32 cellular contexts compared by ENCODE assay signal in genomic region chr6:144777249-144777648, GRCh38.
DNase-seq lines count a peak whose midpoint lies in the region; ATAC-seq and TF ChIP-seq lines count a peak whose summit lies in the region.
"Had no signal": no experiment of that assay in that cellular context is flagged by ENCODE, and none has a peak within 500 bp of the region (broad histone marks: within the 10 kb centered on the region; RNA-seq: fewer than 3 reads in every experiment).

No MANE protein-coding gene starts in this region.

- DNase-seq in central memory CD8-positive, alpha-beta T cell (ENCODE audit: low spot score in 2 of 2), result no peak
- DNase-seq in coronary artery (ENCODE audit: low spot score) (no peak), HT-29 (ENCODE audit: low spot score) (no peak), DMS79 (lab: John Stamatoyannopoulos, UW) (no peak)
- no peak for DNase-seq in activated CD4-positive, alpha-beta T cell treated with anti-CD3 and anti-CD28 coated beads, Interleukin-2, amount 50 U/mL, for 4 hours
- DNase-seq: activated CD4-positive, alpha-beta memory T cell treated with anti-CD3 and anti-CD28 coated beads, Interleukin-2, amount 10 ng/mL, durations not matched to agents 7 days and 5 days; activated CD8-positive, alpha-beta memory T cell treated with anti-CD3 and anti-CD28 coated beads, Interleukin-2, amount 50 U/mL, for 48 hours; activated naive CD8-positive, alpha-beta T cell treated with anti-CD3 and anti-CD28 coated beads, Interleukin-2, amount 10 ng/mL, durations not matched to agents 7 days and 5 days; caudate nucleus; CD8-positive, alpha-beta memory T cell; dermis blood vessel endothelial cell; esophagus squamous epithelium; left cardiac atrium; mucosa of descending colon; NCI-H1436; NCI-H2107; NCI-H446 treated with DMSO at 0.1 percent for 48 hours; NCI-H82; OCI-M1; right cardiac atrium; stimulated activated CD4-positive, alpha-beta T cell treated with anti-CD3 and anti-CD28 coated beads, Interleukin-12 subunit alpha, Interleukin-12 subunit beta, amount 100 ng/mL, for 4 hours; stimulated activated CD4-positive, alpha-beta T cell treated with anti-CD3 and anti-CD28 coated beads, Interleukin-4, amount 100 ng/mL, for 1 hour; substantia nigra; T-helper 1 cell; upper lobe of right lung had no signal

- peaks cover 56% of the 10 kb centered on the region for H3K36me3 Mint-ChIP-seq in central memory CD8-positive, alpha-beta T cell (ENCODE audit: insufficient read depth)

- ATAC-seq in GM18508 (IDR thresholded peaks at IDR 0.05; ENCODE audit: insufficient read depth, unreplicated experiment) (peak; percentile 64), GM19395 (IDR thresholded peaks at IDR 0.05; ENCODE audit: unreplicated experiment) (peak; percentile 62), HG02981 (IDR thresholded peaks at IDR 0.05; ENCODE audit: unreplicated experiment) (peak; percentile 54)
- ATAC-seq in central memory CD8-positive, alpha-beta T cell (replicated peaks; ENCODE audit: extremely low read depth, poor library complexity, severe bottlenecking), result no peak
- ATAC-seq: left cardiac atrium, mucosa of descending colon, right cardiac atrium, upper lobe of right lung had no signal

- H3K4me3 Mint-ChIP-seq in central memory CD8-positive, alpha-beta T cell, result no peak overlapping the region
- H3K4me3 Mint-ChIP-seq: activated CD4-positive, alpha-beta memory T cell treated with anti-CD3 and anti-CD28 coated beads, Interleukin-2, amount 10 ng/mL, durations not matched to agents 7 days and 5 days; activated naive CD8-positive, alpha-beta T cell treated with anti-CD3 and anti-CD28 coated beads, Interleukin-2, amount 10 ng/mL, durations not matched to agents 7 days and 5 days; B cell; CD8-positive, alpha-beta memory T cell had no signal

- H3K27me3 Mint-ChIP-seq in central memory CD8-positive, alpha-beta T cell, result no peaks in the 10 kb centered on the region
- H3K27me3 Mint-ChIP-seq: activated CD4-positive, alpha-beta memory T cell treated with anti-CD3 and anti-CD28 coated beads, Interleukin-2, amount 10 ng/mL, durations not matched to agents 7 days and 5 days; activated naive CD8-positive, alpha-beta T cell treated with anti-CD3 and anti-CD28 coated beads, Interleukin-2, amount 10 ng/mL, durations not matched to agents 7 days and 5 days; B cell; CD8-positive, alpha-beta memory T cell had no signal

- peak overlapping the region; percentile 32 for H3K27ac Mint-ChIP-seq in central memory CD8-positive, alpha-beta T cell (ENCODE audit: low read depth)
- H3K27ac Mint-ChIP-seq: activated CD4-positive, alpha-beta memory T cell treated with anti-CD3 and anti-CD28 coated beads, Interleukin-2, amount 10 ng/mL, durations not matched to agents 7 days and 5 days; activated naive CD8-positive, alpha-beta T cell treated with anti-CD3 and anti-CD28 coated beads, Interleukin-2, amount 10 ng/mL, durations not matched to agents 7 days and 5 days; activated T-helper 2 cell treated with anti-CD3 and anti-CD28 coated beads, Interferon-gamma antibody, Interleukin-2, Interleukin-4, amounts not matched to agents 10 μg/mL and 5 μg/mL and 100 μg/mL, durations not matched to agents 14 hours and 24 hours and 36 hours; B cell had no signal

- H3K4me3 ChIP-seq in coronary artery, result no peak overlapping the region
- H3K4me3 ChIP-seq: esophagus squamous epithelium, hepatocyte, mucosa of descending colon, upper lobe of right lung had no signal

- H3K4me1 Mint-ChIP-seq in central memory CD8-positive, alpha-beta T cell, result peaks cover 45% of the 10 kb centered on the region
- H3K4me1 Mint-ChIP-seq: activated CD4-positive, alpha-beta memory T cell treated with anti-CD3 and anti-CD28 coated beads, Interleukin-2, amount 10 ng/mL, durations not matched to agents 7 days and 5 days; B cell had no signal

- H3K27ac ChIP-seq in coronary artery, result no peak overlapping the region
- H3K27ac ChIP-seq: esophagus squamous epithelium, hepatocyte, parathyroid adenoma, upper lobe of right lung had no signal

- no peak for TF ChIP-seq CTCF in coronary artery (IDR thresholded peaks at IDR 0.05)

- H3K9me3 Mint-ChIP-seq in central memory CD8-positive, alpha-beta T cell, result no peaks in the 10 kb centered on the region
- H3K9me3 Mint-ChIP-seq: activated CD4-positive, alpha-beta memory T cell treated with anti-CD3 and anti-CD28 coated beads, Interleukin-2, amount 10 ng/mL, durations not matched to agents 7 days and 5 days; activated naive CD8-positive, alpha-beta T cell treated with anti-CD3 and anti-CD28 coated beads, Interleukin-2, amount 10 ng/mL, durations not matched to agents 7 days and 5 days; activated T-helper 2 cell treated with anti-CD3 and anti-CD28 coated beads, Interferon-gamma antibody, Interleukin-2, Interleukin-4, amounts not matched to agents 10 μg/mL and 5 μg/mL and 100 μg/mL, durations not matched to agents 14 hours and 24 hours and 36 hours; CD8-positive, alpha-beta memory T cell had no signal
